ENCODE assay signal across 8 cellular contexts in genomic region chr17:38605230-38605851, GRCh38. TPM values are rescaled to one million over a fixed set of nuclear protein-coding genes. Genes with fewer than 3 reads are reported as not detected.
DNase-seq lines count a peak whose midpoint lies in the region; ATAC-seq and TF ChIP-seq lines count a peak whose summit lies in the region.

No MANE protein-coding gene starts in this region.

- H3K27me3 ChIP-seq in SJSA1 (replicated peaks) (peaks cover 61% of the 10 kb centered on the region), heart right ventricle (peaks cover 0 to 97% (median 72%) of the 10 kb centered on the region in 7 donors)

- H3K4me1 ChIP-seq in SJSA1 (replicated peaks) (peaks cover 5% of the 10 kb centered on the region), heart right ventricle (peaks cover 6 to 24% (median 17%) of the 10 kb centered on the region in 9 donors)

- ATAC-seq in heart right ventricle (no peak), HG03432 (IDR thresholded peaks at IDR 0.05; ENCODE audit: unreplicated experiment) (no peak), GM21529 (IDR thresholded peaks at IDR 0.05; ENCODE audit: unreplicated experiment) (no peak)
- peak; percentile 16 for ATAC-seq in stimulated activated naive CD8-positive, alpha-beta T cell treated with anti-CD3 and anti-CD28 coated beads, Interleukin-15, Interleukin-2, amounts not matched to agents 100 U/mL and 50 U/mL, for 24 hours

- WGBS in heart right ventricle, 2 donors, result 1 to 3% methylated on average over 27 to 49 of the region's 49 CpGs

- TF ChIP-seq CTCF in heart right ventricle (IDR thresholded peaks at IDR 0.05), result no peak

- H3K9me3 ChIP-seq in SJSA1 (replicated peaks) (no peaks in the 10 kb centered on the region), heart right ventricle (no peaks in the 10 kb centered on the region)

- intact Hi-C loops in heart right ventricle (cut with DNase I), result no loop called here

- peak; percentile 69 for DNase-seq in NCI-H82 (lab: John Stamatoyannopoulos, UW)
- no peak for DNase-seq in NCI-H82 treated with DMSO at 0.1 percent for 48 hours (lab: John Stamatoyannopoulos, UW; ENCODE audit: unreplicated experiment)
- DNase-seq in SJSA1 (ENCODE audit: low read depth in 1 of 2, low spot score in 2 of 2), result no peak
- DNase-seq in heart right ventricle, result no peak
- DNase-seq in stimulated activated naive CD8-positive, alpha-beta T cell treated with anti-CD3 and anti-CD28 coated beads, Interleukin-15, Interleukin-2, amounts not matched to agents 100 U/mL and 50 U/mL, for 24 hours, result no peak
- no peak for DNase-seq in stimulated activated naive CD4-positive, alpha-beta T cell (lab: John Stamatoyannopoulos, UW)

- no peak overlapping the region for H3K27ac ChIP-seq in SJSA1
- H3K27ac ChIP-seq in heart right ventricle, result no peak overlapping the region

- H3K4me3 ChIP-seq in SJSA1 (peak overlapping the region; percentile 30), heart right ventricle (peak overlapping the region in 9 of 10 donors; percentile 14 to 55 (median 41))

- H3K36me3 ChIP-seq in SJSA1 (no peaks in the 10 kb centered on the region), heart right ventricle (no peaks in the 10 kb centered on the region)

RNA-seq across cellular contexts. Expression of gene SRCIN1, which starts 0.4 kb away (rescaled TPM):
- not detected in 2 replicates for total RNA-seq in SJSA1 (2014; rRNA removed; shearing (Covaris generic))
- 1 to 10 TPM in 8 of 10 donors, under 1 TPM in 2; 0.27 to 3.2 (median 1.3) TPM for total RNA-seq in heart right ventricle
- 1 to 10 TPM in 1 of 2 donors, under 1 TPM in 1; 0.29 to 1.2 TPM for polyA plus RNA-seq in heart right ventricle
